Comparison of ENCODE assay signal across 20 cellular contexts in the genomic region with DNA sequence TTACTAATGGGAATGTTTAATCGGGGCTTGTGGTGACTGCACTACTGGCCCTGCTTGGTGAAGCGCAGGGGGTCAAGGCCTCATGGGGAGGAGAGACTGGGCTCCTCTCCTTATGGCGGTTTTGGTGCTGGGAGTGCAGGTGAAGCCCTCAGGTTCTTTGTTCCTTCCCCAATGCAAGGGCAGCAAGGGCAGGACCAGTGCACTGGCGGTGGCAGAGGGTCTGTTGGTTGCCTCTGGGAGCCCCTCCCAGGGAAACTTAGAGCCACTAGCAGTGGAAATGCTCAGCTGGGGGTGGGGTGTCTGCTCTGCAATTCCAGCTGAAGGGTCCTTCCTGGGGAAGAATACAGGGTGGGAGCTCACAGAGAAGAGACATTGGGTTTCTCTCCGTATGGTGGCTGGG.
"Had no signal": no experiment of that assay in that cellular context is flagged by ENCODE, and none has a peak within 500 bp of the region (broad histone marks: within the 10 kb centered on the region; RNA-seq: fewer than 3 reads in every experiment).

No MANE protein-coding gene starts in this region.

- H3K9me3 Mint-ChIP-seq: neural crest cell had no signal

- H3K4me1 ChIP-seq: parathyroid adenoma, right lobe of liver, tibial nerve, upper lobe of left lung had no signal

- ATAC-seq: natural killer cell had no signal

- H2AFZ ChIP-seq: parathyroid adenoma had no signal

- H3K4me1 Mint-ChIP-seq: immature natural killer cell, natural killer cell, neural crest cell had no signal

- DNase-seq: cortex of kidney; effector CD4-positive, alpha-beta T cell; immature natural killer cell; islet precursor cell; kidney glomerular epithelial cell; natural killer cell; right lobe of liver; small intestine; stimulated activated CD4-positive, alpha-beta T cell treated with anti-CD3 and anti-CD28 coated beads, Interleukin-15, amount 100 ng/mL, for 24 hours; stimulated activated CD4-positive, alpha-beta T cell treated with anti-CD3 and anti-CD28 coated beads, Interleukin-2, amount 100 ng/mL, for 48 hours; stimulated activated naive CD4-positive, alpha-beta T cell; stimulated activated naive CD8-positive, alpha-beta T cell treated with anti-CD3 and anti-CD28 coated beads, Interleukin-15, amount 100 ng/mL, for 72 hours had no signal

- H3K27me3 Mint-ChIP-seq: memory B cell; progenitor cell of endocrine pancreas; stimulated activated naive CD8-positive, alpha-beta T cell treated with anti-CD3 and anti-CD28 coated beads, Interleukin-15, amount 100 ng/mL, for 72 hours had no signal

- H3K79me2 ChIP-seq: parathyroid adenoma had no signal

- H3K27ac Mint-ChIP-seq: memory B cell, natural killer cell, progenitor cell of endocrine pancreas had no signal

- H3K36me3 ChIP-seq: right lobe of liver, thoracic aorta, tibial nerve, upper lobe of left lung had no signal

- H3K36me3 Mint-ChIP-seq: immature natural killer cell had no signal

- H3K27me3 ChIP-seq: right lobe of liver, tibial nerve, upper lobe of left lung had no signal

- H3K27ac ChIP-seq: parathyroid adenoma, right lobe of liver, thoracic aorta, tibial nerve, upper lobe of left lung had no signal

- H3K4me3 Mint-ChIP-seq: immature natural killer cell; memory B cell; natural killer cell; neural crest cell; stimulated activated naive CD8-positive, alpha-beta T cell treated with anti-CD3 and anti-CD28 coated beads, Interleukin-15, amount 100 ng/mL, for 72 hours had no signal

- H3K4me3 ChIP-seq: lung, right lobe of liver, thoracic aorta, tibial nerve, upper lobe of left lung had no signal
